ENCODE assay signal across 8 cellular contexts in the genomic region with DNA sequence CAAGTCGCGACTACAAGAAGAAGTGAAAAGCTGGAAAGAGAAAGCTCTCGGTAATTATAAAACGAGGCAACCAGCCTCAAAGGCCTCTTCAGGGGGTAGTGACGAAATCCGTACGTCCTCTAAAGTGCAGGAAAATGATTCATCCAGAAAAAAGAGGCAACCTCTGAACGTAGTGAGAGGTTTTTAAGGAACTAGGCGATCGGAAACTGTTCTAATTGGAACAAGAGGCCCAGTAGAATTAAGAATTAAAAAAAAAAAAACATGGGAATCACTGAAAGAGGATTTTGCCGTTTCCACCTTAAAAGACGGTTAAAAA. TPM values are rescaled to one million over a fixed set of nuclear protein-coding genes. Genes with fewer than 3 reads are reported as not detected.
DNase-seq lines count a peak whose midpoint lies in the region; ATAC-seq and TF ChIP-seq lines count a peak whose summit lies in the region.

No MANE protein-coding gene starts in this region.

- H3K36me3 ChIP-seq in esophagus squamous epithelium, result peaks cover 0 to 31% (median 8%) of the 10 kb centered on the region in 3 donors

- CTCF ChIA-PET in activated CD8-positive, alpha-beta memory T cell treated with anti-CD3 and anti-CD28 coated beads, Interleukin-2, amount 10 ng/mL, durations not matched to agents 7 days and 5 days (lab: Charles Lee), result interaction anchor here (0.8 to 4.6 kb wide), 8 partner anchors 11 to 183 kb away, joined by 3 to 32 read pairs (median 4); no protein-coding TSS in a partner anchor

- H3K4me3 ChIP-seq in esophagus squamous epithelium, result peak overlapping the region; percentile 77 to 89 (median 82)

- H3K36me3 Mint-ChIP-seq in activated CD8-positive, alpha-beta memory T cell treated with anti-CD3 and anti-CD28 coated beads, Interleukin-2, amount 10 ng/mL, durations not matched to agents 7 days and 5 days, result peaks cover 46% of the 10 kb centered on the region
- peaks cover 26% of the 10 kb centered on the region for H3K36me3 Mint-ChIP-seq in osteocyte (ENCODE audit: unreplicated experiment)

- no peaks in the 10 kb centered on the region for H3K9me3 Mint-ChIP-seq in activated CD8-positive, alpha-beta memory T cell treated with anti-CD3 and anti-CD28 coated beads, Interleukin-2, amount 10 ng/mL, durations not matched to agents 7 days and 5 days (ENCODE audit: low read depth)
- H3K9me3 Mint-ChIP-seq in osteocyte (ENCODE audit: unreplicated experiment), result no peaks in the 10 kb centered on the region

- TF ChIP-seq POLR2A in esophagus squamous epithelium (IDR thresholded peaks at IDR 0.05), result peak in 1 of 4 donors; percentile 26

- H3K27me3 Mint-ChIP-seq in activated CD8-positive, alpha-beta memory T cell treated with anti-CD3 and anti-CD28 coated beads, Interleukin-2, amount 10 ng/mL, durations not matched to agents 7 days and 5 days, result no peaks in the 10 kb centered on the region
- H3K27me3 Mint-ChIP-seq in osteocyte (ENCODE audit: unreplicated experiment), result no peaks in the 10 kb centered on the region

- no peak for ATAC-seq in activated CD8-positive, alpha-beta memory T cell treated with anti-CD3 and anti-CD28 coated beads, Interleukin-2, amount 10 ng/mL, durations not matched to agents 7 days and 5 days
- no peak for ATAC-seq in GM18873 (IDR thresholded peaks at IDR 0.05; ENCODE audit: low FRiP score, unreplicated experiment)

- no peak for DNase-seq in activated CD8-positive, alpha-beta memory T cell treated with anti-CD3 and anti-CD28 coated beads, Interleukin-2, amount 10 ng/mL, durations not matched to agents 7 days and 5 days
- DNase-seq in activated CD8-positive, alpha-beta memory T cell treated with anti-CD3 and anti-CD28 coated beads, Interleukin-2, amount 50 U/mL, for 48 hours, result no peak
- peak; percentile 34 for DNase-seq in SW480 (ENCODE audit: low spot score)
- DNase-seq in esophagus squamous epithelium (lab: John Stamatoyannopoulos, UW), result no peak
- DNase-seq in osteocyte (ENCODE audit: extremely low spot score, unreplicated experiment), result no peak
- DNase-seq in NCI-H345 treated with DMSO at 0.1 percent for 48 hours (lab: John Stamatoyannopoulos, UW; ENCODE audit: unreplicated experiment), result no peak
- DNase-seq in stimulated activated CD4-positive, alpha-beta T cell treated with anti-CD3 and anti-CD28 coated beads, Interleukin-15, amount 100 ng/mL, for 24 hours, result no peak

- intact Hi-C loops in esophagus squamous epithelium (cut with DNase I), result loop anchor here (5.0 kb wide), 1 partner anchor 108 kb away; no protein-coding TSS in a partner anchor

- H3K4me1 ChIP-seq in esophagus squamous epithelium, result peaks cover 15 to 53% (median 40%) of the 10 kb centered on the region in 3 donors

- no peaks in the 10 kb centered on the region for H3K27me3 ChIP-seq in esophagus squamous epithelium

- H3K27ac ChIP-seq in esophagus squamous epithelium, result peak overlapping the region; percentile 97 to 99 (median 99)

- peak overlapping the region; percentile 96 for H3K4me3 Mint-ChIP-seq in activated CD8-positive, alpha-beta memory T cell treated with anti-CD3 and anti-CD28 coated beads, Interleukin-2, amount 10 ng/mL, durations not matched to agents 7 days and 5 days
- peak overlapping the region; percentile 91 for H3K4me3 Mint-ChIP-seq in osteocyte (ENCODE audit: unreplicated experiment)

- H3K9me3 ChIP-seq in esophagus squamous epithelium, result no peaks in the 10 kb centered on the region

- peaks cover 33% of the 10 kb centered on the region for H3K4me1 Mint-ChIP-seq in activated CD8-positive, alpha-beta memory T cell treated with anti-CD3 and anti-CD28 coated beads, Interleukin-2, amount 10 ng/mL, durations not matched to agents 7 days and 5 days
- H3K4me1 Mint-ChIP-seq in osteocyte (ENCODE audit: unreplicated experiment), result peaks cover 37% of the 10 kb centered on the region

- TF ChIP-seq CTCF in esophagus squamous epithelium (IDR thresholded peaks at IDR 0.05) (no peak), osteocyte (IDR thresholded peaks at IDR 0.05) (no peak)

- H3K27ac Mint-ChIP-seq in activated CD8-positive, alpha-beta memory T cell treated with anti-CD3 and anti-CD28 coated beads, Interleukin-2, amount 10 ng/mL, durations not matched to agents 7 days and 5 days, result peak overlapping the region; percentile 98
- H3K27ac Mint-ChIP-seq in osteocyte (ENCODE audit: unreplicated experiment), result peak overlapping the region; percentile 99

- WGBS in esophagus squamous epithelium, 2 donors, result 0% methylated on average over 12 of the region's 12 CpGs

RNA-seq across cellular contexts. Expression of gene CSNK1A1, which starts 1.0 kb away (rescaled TPM):
- total RNA-seq in activated CD8-positive, alpha-beta memory T cell treated with anti-CD3 and anti-CD28 coated beads, Interleukin-2, amount 10 ng/mL, durations not matched to agents 7 days and 5 days, result 100 to 1,000 TPM; 193 to 204 TPM
- total RNA-seq in esophagus squamous epithelium (100 to 1,000 TPM; 223 to 388 (median 301) TPM), osteocyte (278 and 282 TPM in 2 replicates)

RNA-seq across cellular contexts. Expression of gene ARHGEF37, which starts 31.1 kb away (rescaled TPM):
- total RNA-seq in activated CD8-positive, alpha-beta memory T cell treated with anti-CD3 and anti-CD28 coated beads, Interleukin-2, amount 10 ng/mL, durations not matched to agents 7 days and 5 days, result 1 to 10 TPM in 1 of 2 experiments, under 1 TPM in 1; 0.37 to 1.1 TPM
- total RNA-seq in esophagus squamous epithelium (10 to 100 TPM; 14.5 to 29.3 (median 18.0) TPM), osteocyte (8.9 and 10.5 TPM in 2 replicates)
